In the genomic region with DNA sequence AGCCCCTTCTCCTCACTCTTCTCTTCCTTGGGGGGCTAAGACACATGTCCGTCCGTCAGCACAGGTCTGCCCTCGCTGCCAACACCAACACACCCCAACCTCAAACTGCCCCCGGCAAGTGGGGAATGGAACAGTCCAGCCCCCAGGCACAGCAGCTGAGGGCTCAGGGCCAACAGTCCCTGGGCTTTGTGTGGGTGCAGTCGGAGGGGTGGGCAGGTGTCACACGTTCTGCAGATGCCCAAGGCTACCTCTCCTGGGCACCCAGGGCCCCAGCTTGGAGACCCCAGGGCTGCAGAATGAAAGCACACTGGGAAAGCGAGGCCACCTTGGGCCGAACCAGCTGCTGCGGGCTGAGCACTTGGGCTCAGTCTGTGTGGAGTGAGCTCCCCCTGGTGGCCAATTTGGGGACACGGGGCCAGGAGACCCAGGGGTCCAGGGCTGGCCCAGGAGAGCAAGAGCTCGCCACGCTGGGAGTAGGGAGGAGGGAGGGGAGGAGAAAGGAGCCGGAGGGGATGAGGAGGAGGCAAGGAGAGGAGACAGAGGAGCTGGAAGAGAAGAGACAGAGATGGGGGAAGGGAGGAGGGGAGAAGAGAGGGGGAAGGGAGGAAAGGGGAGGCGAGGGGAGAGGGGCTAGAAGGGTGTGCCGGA, we compare ENCODE assay signal across 1 cellular context.
TF ChIP-seq lines count a peak whose summit lies in the region.

No MANE protein-coding gene starts in this region.

TF ChIP-seq in GM23338, 12 proteins besides CTCF, POLR2A, EP300 and RAD21 (continued from another document):
- TF ChIP-seq, protein P1, sequence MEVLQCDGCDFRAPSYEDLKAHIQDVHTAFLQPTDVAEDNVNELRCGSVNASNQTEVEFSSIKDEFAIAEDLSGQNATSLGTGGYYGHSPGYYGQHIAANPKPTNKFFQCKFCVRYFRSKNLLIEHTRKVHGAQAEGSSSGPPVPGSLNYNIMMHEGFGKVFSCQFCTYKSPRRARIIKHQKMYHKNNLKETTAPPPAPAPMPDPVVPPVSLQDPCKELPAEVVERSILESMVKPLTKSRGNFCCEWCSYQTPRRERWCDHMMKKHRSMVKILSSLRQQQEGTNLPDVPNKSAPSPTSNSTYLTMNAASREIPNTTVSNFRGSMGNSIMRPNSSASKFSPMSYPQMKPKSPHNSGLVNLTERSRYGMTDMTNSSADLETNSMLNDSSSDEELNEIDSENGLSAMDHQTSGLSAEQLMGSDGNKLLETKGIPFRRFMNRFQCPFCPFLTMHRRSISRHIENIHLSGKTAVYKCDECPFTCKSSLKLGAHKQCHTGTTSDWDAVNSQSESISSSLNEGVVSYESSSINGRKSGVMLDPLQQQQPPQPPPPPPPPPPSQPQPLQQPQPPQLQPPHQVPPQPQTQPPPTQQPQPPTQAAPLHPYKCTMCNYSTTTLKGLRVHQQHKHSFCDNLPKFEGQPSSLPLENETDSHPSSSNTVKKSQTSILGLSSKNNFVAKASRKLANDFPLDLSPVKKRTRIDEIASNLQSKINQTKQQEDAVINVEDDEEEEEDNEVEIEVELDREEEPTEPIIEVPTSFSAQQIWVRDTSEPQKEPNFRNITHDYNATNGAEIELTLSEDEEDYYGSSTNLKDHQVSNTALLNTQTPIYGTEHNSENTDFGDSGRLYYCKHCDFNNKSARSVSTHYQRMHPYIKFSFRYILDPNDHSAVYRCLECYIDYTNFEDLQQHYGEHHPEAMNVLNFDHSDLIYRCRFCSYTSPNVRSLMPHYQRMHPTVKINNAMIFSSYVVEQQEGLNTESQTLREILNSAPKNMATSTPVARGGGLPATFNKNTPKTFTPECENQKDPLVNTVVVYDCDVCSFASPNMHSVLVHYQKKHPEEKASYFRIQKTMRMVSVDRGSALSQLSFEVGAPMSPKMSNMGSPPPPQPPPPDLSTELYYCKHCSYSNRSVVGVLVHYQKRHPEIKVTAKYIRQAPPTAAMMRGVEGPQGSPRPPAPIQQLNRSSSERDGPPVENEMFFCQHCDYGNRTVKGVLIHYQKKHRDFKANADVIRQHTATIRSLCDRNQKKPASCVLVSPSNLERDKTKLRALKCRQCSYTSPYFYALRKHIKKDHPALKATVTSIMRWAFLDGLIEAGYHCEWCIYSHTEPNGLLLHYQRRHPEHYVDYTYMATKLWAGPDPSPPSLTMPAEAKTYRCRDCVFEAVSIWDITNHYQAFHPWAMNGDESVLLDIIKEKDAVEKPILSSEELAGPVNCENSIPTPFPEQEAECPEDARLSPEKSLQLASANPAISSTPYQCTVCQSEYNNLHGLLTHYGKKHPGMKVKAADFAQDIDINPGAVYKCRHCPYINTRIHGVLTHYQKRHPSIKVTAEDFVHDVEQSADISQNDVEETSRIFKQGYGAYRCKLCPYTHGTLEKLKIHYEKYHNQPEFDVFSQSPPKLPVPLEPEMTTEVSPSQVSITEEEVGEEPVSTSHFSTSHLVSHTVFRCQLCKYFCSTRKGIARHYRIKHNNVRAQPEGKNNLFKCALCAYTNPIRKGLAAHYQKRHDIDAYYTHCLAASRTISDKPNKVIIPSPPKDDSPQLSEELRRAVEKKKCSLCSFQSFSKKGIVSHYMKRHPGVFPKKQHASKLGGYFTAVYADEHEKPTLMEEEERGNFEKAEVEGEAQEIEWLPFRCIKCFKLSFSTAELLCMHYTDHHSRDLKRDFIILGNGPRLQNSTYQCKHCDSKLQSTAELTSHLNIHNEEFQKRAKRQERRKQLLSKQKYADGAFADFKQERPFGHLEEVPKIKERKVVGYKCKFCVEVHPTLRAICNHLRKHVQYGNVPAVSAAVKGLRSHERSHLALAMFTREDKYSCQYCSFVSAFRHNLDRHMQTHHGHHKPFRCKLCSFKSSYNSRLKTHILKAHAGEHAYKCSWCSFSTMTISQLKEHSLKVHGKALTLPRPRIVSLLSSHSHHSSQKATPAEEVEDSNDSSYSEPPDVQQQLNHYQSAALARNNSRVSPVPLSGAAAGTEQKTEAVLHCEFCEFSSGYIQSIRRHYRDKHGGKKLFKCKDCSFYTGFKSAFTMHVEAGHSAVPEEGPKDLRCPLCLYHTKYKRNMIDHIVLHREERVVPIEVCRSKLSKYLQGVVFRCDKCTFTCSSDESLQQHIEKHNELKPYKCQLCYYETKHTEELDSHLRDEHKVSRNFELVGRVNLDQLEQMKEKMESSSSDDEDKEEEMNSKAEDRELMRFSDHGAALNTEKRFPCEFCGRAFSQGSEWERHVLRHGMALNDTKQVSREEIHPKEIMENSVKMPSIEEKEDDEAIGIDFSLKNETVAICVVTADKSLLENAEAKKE (CRISPR knock-in tag; IDR thresholded peaks at IDR 0.05): no peak
- TF ChIP-seq ZNF331 (CRISPR knock-in tag; IDR thresholded peaks at IDR 0.05; ENCODE audit: low read depth) (no peak), EZH2 (IDR thresholded peaks at IDR 0.05; ENCODE audit: low read depth, unreplicated experiment) (no peak), CREB1 (CRISPR knock-in tag; IDR thresholded peaks at IDR 0.05; ENCODE audit: low read depth) (no peak), EZH2phosphoT487 (IDR thresholded peaks at IDR 0.05; ENCODE audit: unreplicated experiment) (no peak), POLR2AphosphoS5 (IDR thresholded peaks at IDR 0.05; ENCODE audit: low read depth) (no peak), ZNF114 (CRISPR knock-in tag; IDR thresholded peaks at IDR 0.05) (no peak), JUNB (IDR thresholded peaks at IDR 0.05; ENCODE audit: unreplicated experiment) (no peak)
- TF ChIP-seq, protein P2, sequence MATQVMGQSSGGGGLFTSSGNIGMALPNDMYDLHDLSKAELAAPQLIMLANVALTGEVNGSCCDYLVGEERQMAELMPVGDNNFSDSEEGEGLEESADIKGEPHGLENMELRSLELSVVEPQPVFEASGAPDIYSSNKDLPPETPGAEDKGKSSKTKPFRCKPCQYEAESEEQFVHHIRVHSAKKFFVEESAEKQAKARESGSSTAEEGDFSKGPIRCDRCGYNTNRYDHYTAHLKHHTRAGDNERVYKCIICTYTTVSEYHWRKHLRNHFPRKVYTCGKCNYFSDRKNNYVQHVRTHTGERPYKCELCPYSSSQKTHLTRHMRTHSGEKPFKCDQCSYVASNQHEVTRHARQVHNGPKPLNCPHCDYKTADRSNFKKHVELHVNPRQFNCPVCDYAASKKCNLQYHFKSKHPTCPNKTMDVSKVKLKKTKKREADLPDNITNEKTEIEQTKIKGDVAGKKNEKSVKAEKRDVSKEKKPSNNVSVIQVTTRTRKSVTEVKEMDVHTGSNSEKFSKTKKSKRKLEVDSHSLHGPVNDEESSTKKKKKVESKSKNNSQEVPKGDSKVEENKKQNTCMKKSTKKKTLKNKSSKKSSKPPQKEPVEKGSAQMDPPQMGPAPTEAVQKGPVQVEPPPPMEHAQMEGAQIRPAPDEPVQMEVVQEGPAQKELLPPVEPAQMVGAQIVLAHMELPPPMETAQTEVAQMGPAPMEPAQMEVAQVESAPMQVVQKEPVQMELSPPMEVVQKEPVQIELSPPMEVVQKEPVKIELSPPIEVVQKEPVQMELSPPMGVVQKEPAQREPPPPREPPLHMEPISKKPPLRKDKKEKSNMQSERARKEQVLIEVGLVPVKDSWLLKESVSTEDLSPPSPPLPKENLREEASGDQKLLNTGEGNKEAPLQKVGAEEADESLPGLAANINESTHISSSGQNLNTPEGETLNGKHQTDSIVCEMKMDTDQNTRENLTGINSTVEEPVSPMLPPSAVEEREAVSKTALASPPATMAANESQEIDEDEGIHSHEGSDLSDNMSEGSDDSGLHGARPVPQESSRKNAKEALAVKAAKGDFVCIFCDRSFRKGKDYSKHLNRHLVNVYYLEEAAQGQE (IDR thresholded peaks at IDR 0.05; ENCODE audit: unreplicated experiment): no peak
- TF ChIP-seq, protein P3, sequence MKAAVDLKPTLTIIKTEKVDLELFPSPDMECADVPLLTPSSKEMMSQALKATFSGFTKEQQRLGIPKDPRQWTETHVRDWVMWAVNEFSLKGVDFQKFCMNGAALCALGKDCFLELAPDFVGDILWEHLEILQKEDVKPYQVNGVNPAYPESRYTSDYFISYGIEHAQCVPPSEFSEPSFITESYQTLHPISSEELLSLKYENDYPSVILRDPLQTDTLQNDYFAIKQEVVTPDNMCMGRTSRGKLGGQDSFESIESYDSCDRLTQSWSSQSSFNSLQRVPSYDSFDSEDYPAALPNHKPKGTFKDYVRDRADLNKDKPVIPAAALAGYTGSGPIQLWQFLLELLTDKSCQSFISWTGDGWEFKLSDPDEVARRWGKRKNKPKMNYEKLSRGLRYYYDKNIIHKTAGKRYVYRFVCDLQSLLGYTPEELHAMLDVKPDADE (IDR thresholded peaks at IDR 0.05): no peak
